In the genomic region with DNA sequence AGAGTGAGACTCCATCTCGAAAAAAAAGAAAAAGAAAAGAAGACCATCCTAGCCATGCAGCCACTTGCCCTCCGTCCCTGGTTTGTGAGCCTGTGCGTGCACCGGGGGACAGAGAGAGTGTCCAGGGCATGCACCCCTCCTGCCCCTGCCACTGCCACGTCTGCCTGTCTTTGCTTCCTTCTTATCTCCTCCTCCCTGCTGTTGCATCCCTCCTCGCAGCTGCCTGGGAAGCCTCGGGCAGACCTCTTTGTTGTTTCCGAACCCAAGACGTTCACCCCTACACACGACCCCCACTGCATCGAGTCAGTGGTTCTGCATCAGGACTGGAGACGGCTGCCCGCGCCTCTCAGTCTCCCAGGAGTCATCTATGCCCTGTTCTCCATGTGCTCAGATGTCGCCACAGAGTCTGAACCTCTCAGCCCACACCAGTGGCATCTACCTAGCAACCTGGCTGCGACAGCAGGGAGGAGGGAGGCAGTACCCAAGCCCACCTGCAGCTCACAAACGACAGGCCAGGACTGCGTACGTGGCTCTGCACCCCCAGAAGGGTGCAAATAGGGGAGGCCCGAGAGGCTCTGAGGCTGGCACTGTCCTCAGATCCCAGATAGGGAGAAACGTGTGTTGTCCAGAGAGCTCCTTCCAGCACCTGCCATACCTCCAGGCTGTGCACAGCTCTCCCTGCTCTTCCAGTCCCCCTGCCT, we compare ENCODE assay signal across 15 cellular contexts. TPM values are rescaled to one million over a fixed set of nuclear protein-coding genes. Genes with fewer than 3 reads are reported as not detected.
A peak's percentile ranks its signal among the peaks of the same experiment; 100 is the strongest.
DNase-seq lines count a peak whose midpoint lies in the region; ATAC-seq, FAIRE-seq and TF ChIP-seq lines count a peak whose summit lies in the region.
"Had no signal": no experiment of that assay in that cellular context is flagged by ENCODE, and none has a peak within 500 bp of the region (broad histone marks: within the 10 kb centered on the region; RNA-seq: fewer than 3 reads in every experiment).

No MANE protein-coding gene starts in this region.

- no peak for ATAC-seq in Right ventricle myocardium inferior
- no peak for ATAC-seq in activated CD8-positive, alpha-beta memory T cell treated with anti-CD3 and anti-CD28 coated beads, Interleukin-2, amount 10 ng/mL, durations not matched to agents 7 days and 5 days
- ATAC-seq: activated CD8-positive, alpha-beta T cell treated with anti-CD3 and anti-CD28 coated beads, Interleukin-2, amount 10 ng/mL, durations not matched to agents 7 days and 5 days; effector memory CD8-positive, alpha-beta T cell; psoas muscle had no signal

- TF ChIP-seq CTCF in endodermal cell (conservative IDR thresholded peaks at IDR 0.05): no peak
- TF ChIP-seq CTCF in neural progenitor cell (IDR thresholded peaks at IDR 0.05): no peak
- no peak for TF ChIP-seq CTCF in type B pancreatic cell (conservative IDR thresholded peaks at IDR 0.05)
- no peak for TF ChIP-seq CTCF in OCI-LY7 (conservative IDR thresholded peaks at IDR 0.05; ENCODE audit: low read length)

- no peak for FAIRE-seq in frontal cortex (lab: Jason Lieb, UNC)

- BruUV-seq in OCI-LY7 (replicated peaks; lab: Mats Ljungman, UMichigan): no TSS peak

- H2AFZ ChIP-seq in neural progenitor cell (replicated peaks): no peak overlapping the region
- H2AFZ ChIP-seq in OCI-LY7 (ENCODE audit: low read length): no peak overlapping the region

- H3K4me1 Mint-ChIP-seq in endodermal cell (peaks cover 26% of the 10 kb centered on the region), neural progenitor cell (peaks cover 47% of the 10 kb centered on the region), type B pancreatic cell (ENCODE audit: unreplicated experiment) (peaks cover 53% of the 10 kb centered on the region)
- peaks cover 18% of the 10 kb centered on the region for H3K4me1 Mint-ChIP-seq in activated CD8-positive, alpha-beta memory T cell treated with anti-CD3 and anti-CD28 coated beads, Interleukin-2, amount 10 ng/mL, durations not matched to agents 7 days and 5 days

- H3K27ac ChIP-seq in endodermal cell (ENCODE audit: low read depth, low read length): no peak overlapping the region
- no peak overlapping the region for H3K27ac ChIP-seq in neural progenitor cell
- no peak overlapping the region for H3K27ac ChIP-seq in OCI-LY7 (ENCODE audit: low read depth, low read length, poor library complexity, severe bottlenecking)
- H3K27ac ChIP-seq: psoas muscle had no signal

- H3K27me3 ChIP-seq in endodermal cell (ENCODE audit: control insufficient read depth, insufficient read depth, low read length, poor library complexity, severe bottlenecking) (no peaks in the 10 kb centered on the region), neural progenitor cell (no peaks in the 10 kb centered on the region)
- H3K27me3 ChIP-seq: testis had no signal

- H3K9me3 ChIP-seq in endodermal cell (ENCODE audit: control insufficient read depth, low read length) (no peaks in the 10 kb centered on the region), neural progenitor cell (ENCODE audit: low read depth) (no peaks in the 10 kb centered on the region), OCI-LY7 (ENCODE audit: low read length) (no peaks in the 10 kb centered on the region)
- H3K9me3 ChIP-seq: psoas muscle, testis had no signal

- H3K4me3 ChIP-seq in endodermal cell (ENCODE audit: low read length) (no peak overlapping the region), neural progenitor cell (no peak overlapping the region), OCI-LY7 (ENCODE audit: low read depth, low read length, poor library complexity, severe bottlenecking) (no peak overlapping the region)
- H3K4me3 ChIP-seq: psoas muscle, testis had no signal

- no peaks in the 10 kb centered on the region for H3F3A ChIP-seq in neural progenitor cell (ENCODE audit: low read depth)

- H3K4me2 ChIP-seq in neural progenitor cell (peak overlapping the region; percentile 18), OCI-LY7 (ENCODE audit: low read length) (no peak overlapping the region)

- POLR2A ChIA-PET in OCI-LY7 (lab: Charles Lee): no interaction called here

- DNase-seq in Right ventricle myocardium inferior (ENCODE audit: missing footprints): peak; percentile 64
- no peak for DNase-seq in cardiac septum (ENCODE audit: low spot score)
- DNase-seq in endodermal cell: no peak
- DNase-seq in neural progenitor cell (ENCODE audit: low spot score): no peak
- DNase-seq in type B pancreatic cell (ENCODE audit: extremely low spot score, unreplicated experiment): no peak
- DNase-seq in frontal cortex (ENCODE audit: low spot score in 2 of 2): no peak
- no peak for DNase-seq in activated CD8-positive, alpha-beta memory T cell treated with anti-CD3 and anti-CD28 coated beads, Interleukin-2, amount 10 ng/mL, durations not matched to agents 7 days and 5 days
- DNase-seq in OCI-LY7 (ENCODE audit: low spot score): no peak
- DNase-seq: activated CD8-positive, alpha-beta T cell treated with anti-CD3 and anti-CD28 coated beads, Interleukin-2, amount 10 ng/mL, durations not matched to agents 7 days and 5 days; effector memory CD8-positive, alpha-beta T cell; GF-D8; KG1; NCI-H1417; testis had no signal

- H3K4me1 ChIP-seq in endodermal cell (ENCODE audit: control insufficient read depth, insufficient read depth, low read length) (no peaks in the 10 kb centered on the region), neural progenitor cell (peaks cover 19% of the 10 kb centered on the region), OCI-LY7 (ENCODE audit: insufficient read depth, low read length, poor library complexity, severe bottlenecking) (peaks cover 9% of the 10 kb centered on the region)

- H3K27me3 Mint-ChIP-seq in endodermal cell (ENCODE audit: insufficient read depth) (no peaks in the 10 kb centered on the region), neural progenitor cell (ENCODE audit: insufficient read depth, low read depth) (peaks cover 8% of the 10 kb centered on the region), type B pancreatic cell (no peaks in the 10 kb centered on the region)
- H3K27me3 Mint-ChIP-seq in activated CD8-positive, alpha-beta memory T cell treated with anti-CD3 and anti-CD28 coated beads, Interleukin-2, amount 10 ng/mL, durations not matched to agents 7 days and 5 days: peaks cover 17% of the 10 kb centered on the region

- H3K79me2 ChIP-seq in neural progenitor cell (ENCODE audit: low read depth) (peaks cover 66% of the 10 kb centered on the region), OCI-LY7 (ENCODE audit: insufficient read depth, low read depth, low read length) (no peaks in the 10 kb centered on the region)

- no peak overlapping the region for H3K4me3 Mint-ChIP-seq in endodermal cell
- H3K4me3 Mint-ChIP-seq in neural progenitor cell: no peak overlapping the region
- H3K4me3 Mint-ChIP-seq in type B pancreatic cell: peak overlapping the region; percentile 74
- H3K4me3 Mint-ChIP-seq in activated CD8-positive, alpha-beta memory T cell treated with anti-CD3 and anti-CD28 coated beads, Interleukin-2, amount 10 ng/mL, durations not matched to agents 7 days and 5 days: no peak overlapping the region
- H3K4me3 Mint-ChIP-seq: activated CD8-positive, alpha-beta T cell treated with anti-CD3 and anti-CD28 coated beads, Interleukin-2, amount 10 ng/mL, durations not matched to agents 7 days and 5 days; effector memory CD8-positive, alpha-beta T cell had no signal

- CTCF ChIA-PET in activated CD8-positive, alpha-beta memory T cell treated with anti-CD3 and anti-CD28 coated beads, Interleukin-2, amount 10 ng/mL, durations not matched to agents 7 days and 5 days (lab: Charles Lee): no interaction called here
- CTCF ChIA-PET in OCI-LY7 (lab: Charles Lee; ENCODE audit: unreplicated experiment): no interaction called here

- intact Hi-C loops in Right ventricle myocardium inferior (cut with DNase I): loop anchor here (2.0 to 5.0 kb wide), 2 partner anchors 17 to 38 kb away; partner anchors contain the start of gene CEP295NL
- intact Hi-C loops in cardiac septum (cut with DNase I): no loop called here
- intact Hi-C loops in OCI-LY7 (cut with micrococcal nuclease; ENCODE audit: unreplicated experiment): no loop called here

- WGBS in endodermal cell (ENCODE audit: insufficient coverage in 1 of 2, insufficient read length in 1 of 2), 2 experiments: 85 to 93% methylated on average over 19 to 21 of the region's 21 CpGs

- no peaks in the 10 kb centered on the region for H3K9me2 ChIP-seq in OCI-LY7 (ENCODE audit: insufficient read depth, low read length)

- H4K20me1 ChIP-seq in neural progenitor cell (ENCODE audit: low read depth) (peaks cover 75% of the 10 kb centered on the region), OCI-LY7 (ENCODE audit: insufficient read depth, low read length) (no peaks in the 10 kb centered on the region)

- H3K27ac Mint-ChIP-seq in endodermal cell: peak overlapping the region; percentile 68
- peak overlapping the region; percentile 83 for H3K27ac Mint-ChIP-seq in neural progenitor cell
- peak overlapping the region; percentile 78 for H3K27ac Mint-ChIP-seq in type B pancreatic cell
- H3K27ac Mint-ChIP-seq in activated CD8-positive, alpha-beta memory T cell treated with anti-CD3 and anti-CD28 coated beads, Interleukin-2, amount 10 ng/mL, durations not matched to agents 7 days and 5 days: no peak overlapping the region
- H3K27ac Mint-ChIP-seq: activated CD8-positive, alpha-beta T cell treated with anti-CD3 and anti-CD28 coated beads, Interleukin-2, amount 10 ng/mL, durations not matched to agents 7 days and 5 days; effector memory CD8-positive, alpha-beta T cell had no signal

- no peaks in the 10 kb centered on the region for H3K9me3 Mint-ChIP-seq in endodermal cell
- no peaks in the 10 kb centered on the region for H3K9me3 Mint-ChIP-seq in neural progenitor cell
- H3K9me3 Mint-ChIP-seq in type B pancreatic cell: no peaks in the 10 kb centered on the region
- H3K9me3 Mint-ChIP-seq in activated CD8-positive, alpha-beta memory T cell treated with anti-CD3 and anti-CD28 coated beads, Interleukin-2, amount 10 ng/mL, durations not matched to agents 7 days and 5 days (ENCODE audit: low read depth): no peaks in the 10 kb centered on the region
- H3K9me3 Mint-ChIP-seq: effector memory CD8-positive, alpha-beta T cell had no signal

- H3K36me3 ChIP-seq in endodermal cell (ENCODE audit: control insufficient read depth, insufficient read depth, low read length) (no peaks in the 10 kb centered on the region), neural progenitor cell (no peaks in the 10 kb centered on the region), OCI-LY7 (ENCODE audit: insufficient read depth, low read length) (no peaks in the 10 kb centered on the region)

- H3K36me3 Mint-ChIP-seq in endodermal cell (ENCODE audit: low read depth) (peaks cover 3% of the 10 kb centered on the region), neural progenitor cell (peaks cover 5% of the 10 kb centered on the region), type B pancreatic cell (peaks cover 12% of the 10 kb centered on the region)
- no peaks in the 10 kb centered on the region for H3K36me3 Mint-ChIP-seq in activated CD8-positive, alpha-beta memory T cell treated with anti-CD3 and anti-CD28 coated beads, Interleukin-2, amount 10 ng/mL, durations not matched to agents 7 days and 5 days

- H3K9ac ChIP-seq in endodermal cell (ENCODE audit: extremely low read depth, low read length, poor library complexity, severe bottlenecking): no peak overlapping the region
- H3K9ac ChIP-seq in neural progenitor cell: no peak overlapping the region

RNA-seq across cellular contexts. Expression of gene TIMP2, which starts 5.2 kb away (rescaled TPM):
- total RNA-seq in Right ventricle myocardium inferior: 138 TPM
- total RNA-seq in cardiac septum: 95.5 TPM
- total RNA-seq in endodermal cell: 10 to 100 TPM; 36.9 to 42.7 TPM
- polyA plus RNA-seq in endodermal cell (2013, experiment 1 of 2): 61.1 TPM
- polyA plus RNA-seq in endodermal cell (2013, experiment 2 of 2): 60.7 TPM
- total RNA-seq in neural progenitor cell (ENCODE audit: low replicate concordance): 19.8 and 22.3 TPM in 2 replicates
- total RNA-seq in type B pancreatic cell (ENCODE audit: low replicate concordance): 125 and 192 TPM in 2 replicates
- 33.8 TPM for total RNA-seq in frontal cortex
- 1 to 10 TPM; 1.7 to 2.9 TPM for total RNA-seq in activated CD8-positive, alpha-beta memory T cell treated with anti-CD3 and anti-CD28 coated beads, Interleukin-2, amount 10 ng/mL, durations not matched to agents 7 days and 5 days
- 0.54 and 0.57 TPM in 2 replicates for total RNA-seq in OCI-LY7 (2014; rRNA removed; shearing (Covaris generic))
- not detected in 2 replicates for total RNA-seq in OCI-LY7 (2022)

RNA-seq across cellular contexts. Expression of gene CEP295NL, which starts 17.0 kb away (rescaled TPM):
- 0.60 TPM for total RNA-seq in Right ventricle myocardium inferior
- 1.6 TPM for total RNA-seq in cardiac septum
- total RNA-seq in endodermal cell: 1 to 10 TPM in 1 of 2 donors, under 1 TPM in 1; 0.97 to 2.2 TPM
- polyA plus RNA-seq in endodermal cell (2013, experiment 1 of 2): 0.43 TPM
- 0.37 TPM for polyA plus RNA-seq in endodermal cell (2013, experiment 2 of 2)
- 0.28 and 0.39 TPM in 2 replicates for total RNA-seq in neural progenitor cell (ENCODE audit: low replicate concordance)
- total RNA-seq in type B pancreatic cell (ENCODE audit: low replicate concordance): 3.8 and 4.4 TPM in 2 replicates
- 1.2 TPM for total RNA-seq in frontal cortex
- total RNA-seq in activated CD8-positive, alpha-beta memory T cell treated with anti-CD3 and anti-CD28 coated beads, Interleukin-2, amount 10 ng/mL, durations not matched to agents 7 days and 5 days: under 1 TPM in 1 of 2 experiments, not detected in 1; 0.29 TPM
- total RNA-seq in OCI-LY7 (2014; rRNA removed; shearing (Covaris generic)): not detected in 2 replicates
- not detected in 2 replicates for total RNA-seq in OCI-LY7 (2022)

RNA-seq across cellular contexts. Expression of gene LGALS3BP, which starts 59.8 kb away (rescaled TPM):
- 611 TPM for total RNA-seq in Right ventricle myocardium inferior
- total RNA-seq in cardiac septum: 312 TPM
- 10 to 100 TPM; 23.3 to 71.4 TPM for total RNA-seq in endodermal cell
- polyA plus RNA-seq in endodermal cell (2013, experiment 1 of 2): 51.4 TPM
- polyA plus RNA-seq in endodermal cell (2013, experiment 2 of 2): 47.9 TPM
- 17.5 and 64.3 TPM in 2 replicates for total RNA-seq in neural progenitor cell (ENCODE audit: low replicate concordance)
- total RNA-seq in type B pancreatic cell (ENCODE audit: low replicate concordance): 154 and 202 TPM in 2 replicates
- total RNA-seq in frontal cortex: 10.6 TPM
- total RNA-seq in activated CD8-positive, alpha-beta memory T cell treated with anti-CD3 and anti-CD28 coated beads, Interleukin-2, amount 10 ng/mL, durations not matched to agents 7 days and 5 days: 100 to 1,000 TPM in 1 of 2 experiments, 10 to 100 TPM in 1; 75.7 to 162 TPM
- total RNA-seq in OCI-LY7 (2014; rRNA removed; shearing (Covaris generic)): 0.88 TPM in 1 of 2 replicates, not detected in the other
- total RNA-seq in OCI-LY7 (2022): 1.3 and 1.7 TPM in 2 replicates
